ENCODE assay signal across 8 cellular contexts in genomic region chr2:68726608-68727367, GRCh38. TPM values are rescaled to one million over a fixed set of nuclear protein-coding genes. Genes with fewer than 3 reads are reported as not detected.
DNase-seq lines count a peak whose midpoint lies in the region; ATAC-seq, FAIRE-seq and TF ChIP-seq lines count a peak whose summit lies in the region.

No MANE protein-coding gene starts in this region.

- peak; percentile 96 for ATAC-seq in HG02678 (IDR thresholded peaks at IDR 0.05; ENCODE audit: unreplicated experiment)
- peak in 3 of 4 donors; percentile 66 to 82 (median 77) for ATAC-seq in pancreas
- ATAC-seq in omental fat pad (ENCODE audit: low FRiP score), result no peak
- ATAC-seq in WTC11, result no peak

- no peaks in the 10 kb centered on the region for H3K4me1 ChIP-seq in pancreas

- H3K4me3 ChIP-seq in pancreas, result no peak overlapping the region

- H3K27ac ChIP-seq in pancreas, result peak overlapping the region in 1 of 4 donors; percentile 16

- intact Hi-C loops in pancreas (cut with DNase I), result no loop called here

- DNase-seq in GM13976 (ENCODE audit: low spot score) (peak; percentile 52), NOMO-1 (lab: John Stamatoyannopoulos, UW; ENCODE audit: unreplicated experiment in 2 of 2) (peak; percentile 89 to 92), pancreas (peak in 1 of 6 donors; percentile 27), NCI-H2029 treated with DMSO at 0.1 percent for 48 hours (lab: John Stamatoyannopoulos, UW) (no peak), omental fat pad (ENCODE audit: low spot score) (no peak), WTC11 (ENCODE audit: low spot score) (no peak)
- peak; percentile 71 for DNase-seq in activated T-cell treated with anti-CD3 and anti-CD28 coated beads, Interleukin-2, amount 50 U/mL, for 1 hour

- 68 to 72% methylated on average over 11 of the region's 11 CpGs for WGBS in pancreas, 2 donors

- H3K27me3 Mint-ChIP-seq in WTC11 (ENCODE audit: low read depth), result no peaks in the 10 kb centered on the region

- CTCF ChIA-PET in WTC11 (lab: Charles Lee), result interaction anchor here (0.9 to 1.5 kb wide), 3 partner anchors 17 to 199 kb away, joined by 3 to 9 read pairs (median 3); no protein-coding TSS in a partner anchor

- H3K27me3 ChIP-seq in pancreas, result no peaks in the 10 kb centered on the region

- in situ Hi-C loops in GM13976 (cut with MboI; ENCODE audit: low sequenced_read_pairs, unreplicated experiment), result loop anchor here (25.0 kb wide), 1 partner anchor 186 kb away; no protein-coding TSS in a partner anchor

- H3K9me3 Mint-ChIP-seq in WTC11, result no peaks in the 10 kb centered on the region

- no peak for FAIRE-seq in pancreas (lab: Jason Lieb, UNC)

- no peaks in the 10 kb centered on the region for H3K36me3 Mint-ChIP-seq in WTC11

- TF ChIP-seq CTCF in GM13976 (IDR thresholded peaks at IDR 0.05; ENCODE audit: borderline replicate concordance, control extremely low read depth, extremely low read depth, insufficient read depth, missing control alignments), result no peak
- TF ChIP-seq CTCF in pancreas (IDR thresholded peaks at IDR 0.05), result no peak
- no peak for TF ChIP-seq CTCF in omental fat pad (IDR thresholded peaks at IDR 0.05)
- TF ChIP-seq CTCF in WTC11 (IDR thresholded peaks at IDR 0.05), result no peak

- no peaks in the 10 kb centered on the region for H3K9me3 ChIP-seq in pancreas

- no peak overlapping the region for H3K4me3 Mint-ChIP-seq in WTC11

- H3K27ac Mint-ChIP-seq in WTC11, result no peak overlapping the region

- H3K4me1 Mint-ChIP-seq in WTC11, result peaks cover 18% of the 10 kb centered on the region

- POLR2A ChIA-PET in WTC11 (lab: Charles Lee), result interaction anchor here (0.5 kb wide), 1 partner anchor 67 kb away, joined by 3 read pairs; no protein-coding TSS in a partner anchor

- no peaks in the 10 kb centered on the region for H3K36me3 ChIP-seq in pancreas

TF ChIP-seq in WTC11, 78 proteins besides CTCF, POLR2A, EP300 and RAD21:
- no peak for TF ChIP-seq ERG (CRISPR knock-in tag; IDR thresholded peaks at IDR 0.05)
- TF ChIP-seq SMAD3 (CRISPR knock-in tag; IDR thresholded peaks at IDR 0.05; ENCODE audit: borderline replicate concordance), result no peak
- TF ChIP-seq PRRX2 (CRISPR knock-in tag; IDR thresholded peaks at IDR 0.05), result no peak
- TF ChIP-seq ZNF281 (CRISPR knock-in tag; IDR thresholded peaks at IDR 0.05), result no peak
- no peak for TF ChIP-seq USF2 (CRISPR knock-in tag; IDR thresholded peaks at IDR 0.05)
- no peak for TF ChIP-seq ZNF425 (CRISPR knock-in tag; conservative IDR thresholded peaks at IDR 0.05)

RNA-seq across cellular contexts. Expression of gene ARHGAP25, which starts 7.8 kb away (rescaled TPM):
- total RNA-seq in pancreas (1 to 10 TPM; 1.4 to 8.4 (median 2.0) TPM), omental fat pad (10 to 100 TPM in 2 of 4 donors, 1 to 10 TPM in 2; 6.1 to 40.8 (median 11.7) TPM), WTC11 (2021) (2.6 to 3.4 TPM (median 2.9 TPM) in 3 replicates)
- polyA plus RNA-seq in pancreas, result 1 to 10 TPM; 1.4 to 3.6 TPM

Comparison
In these comparisons a context has a peak if more than half of its experiments do, and no peak if none do; other contexts are left out.
1. DNase-seq: peak in GM13976 (single experiment), NOMO-1 (2 of 2) and activated T-cell treated with anti-CD3 and anti-CD28 coated beads, Interleukin-2, amount 50 U/mL, for 1 hour (single experiment); none in NCI-H2029 treated with DMSO at 0.1 percent for 48 hours (single experiment), omental fat pad (single experiment) and WTC11 (single experiment).
2. ATAC-seq: peak in HG02678 (single experiment) and pancreas (3 of 4); none in omental fat pad (single experiment) and WTC11 (single experiment).